Comparison of ENCODE assay signal across 30 cellular contexts in genomic region chr1:7565099-7565750, GRCh38.
"Had no signal": no experiment of that assay in that cellular context is flagged by ENCODE, and none has a peak within 500 bp of the region (broad histone marks: within the 10 kb centered on the region; RNA-seq: fewer than 3 reads in every experiment).

No MANE protein-coding gene starts in this region.

- H3K4me1 Mint-ChIP-seq: activated CD4-positive, alpha-beta T cell treated with anti-CD3 and anti-CD28 coated beads, Interleukin-2, amount 10 ng/mL, durations not matched to agents 24 days and 14 days; activated naive CD4-positive, alpha-beta T cell treated with anti-CD3 and anti-CD28 coated beads, Interleukin-2, amount 10 ng/mL, durations not matched to agents 7 days and 5 days; activated naive CD8-positive, alpha-beta T cell treated with anti-CD3 and anti-CD28 coated beads, Interleukin-2, amount 50 U/mL, for 24 hours had no signal

- H3K27me3 ChIP-seq: brain microvascular endothelial cell, MG63 had no signal

- H3K9me3 Mint-ChIP-seq: activated CD4-positive, alpha-beta T cell treated with anti-CD3 and anti-CD28 coated beads, Interleukin-2, amount 10 ng/mL, durations not matched to agents 24 days and 14 days; activated naive CD4-positive, alpha-beta T cell treated with anti-CD3 and anti-CD28 coated beads, Interleukin-2, amount 10 ng/mL, durations not matched to agents 7 days and 5 days; activated naive CD8-positive, alpha-beta T cell treated with anti-CD3 and anti-CD28 coated beads, Interleukin-2, amount 50 U/mL, for 24 hours; activated T-cell treated with anti-CD3 and anti-CD28 coated beads, Interleukin-2, amount 50 U/mL, for 24 hours; activated T-helper 2 cell treated with anti-CD3 and anti-CD28 coated beads, Interferon-gamma antibody, Interleukin-2, Interleukin-4, amounts not matched to agents 10 μg/mL and 5 μg/mL and 100 μg/mL, durations not matched to agents 14 hours and 24 hours and 36 hours had no signal

- H2AFZ ChIP-seq: PC-9 had no signal

- H3K9me3 ChIP-seq: MG63 had no signal

- H3K4me3 Mint-ChIP-seq: activated CD4-positive, alpha-beta T cell treated with anti-CD3 and anti-CD28 coated beads, Interleukin-2, amount 10 ng/mL, durations not matched to agents 24 days and 14 days; activated CD8-positive, alpha-beta T cell treated with anti-CD3 and anti-CD28 coated beads, Interleukin-2, amount 10 ng/mL, durations not matched to agents 7 days and 5 days; activated naive CD4-positive, alpha-beta T cell treated with anti-CD3 and anti-CD28 coated beads, Interleukin-2, amount 10 ng/mL, durations not matched to agents 7 days and 5 days; activated naive CD8-positive, alpha-beta T cell; activated naive CD8-positive, alpha-beta T cell treated with anti-CD3 and anti-CD28 coated beads, Interleukin-2, amount 50 U/mL, for 24 hours; activated T-cell treated with anti-CD3 and anti-CD28 coated beads, Interleukin-2, amount 50 U/mL, for 24 hours had no signal

- H3K36me3 ChIP-seq: brain microvascular endothelial cell, MG63, SJCRH30 had no signal

- DNase-seq: activated CD4-positive, alpha-beta T cell treated with anti-CD3 and anti-CD28 coated beads, Interleukin-2, amount 10 ng/mL, durations not matched to agents 24 days and 14 days; activated CD4-positive, alpha-beta T cell treated with anti-CD3 and anti-CD28 coated beads, Interleukin-2, amount 50 U/mL, for 4 hours; activated CD8-positive, alpha-beta T cell treated with anti-CD3 and anti-CD28 coated beads, Interleukin-2, amount 10 ng/mL, durations not matched to agents 7 days and 5 days; activated naive CD4-positive, alpha-beta T cell treated with anti-CD3 and anti-CD28 coated beads, Interleukin-2, amount 10 ng/mL, durations not matched to agents 7 days and 5 days; activated naive CD8-positive, alpha-beta T cell treated with anti-CD3 and anti-CD28 coated beads, Interleukin-2, amount 50 U/mL, for 24 hours; activated T-cell treated with anti-CD3 and anti-CD28 coated beads, Interleukin-2, amount 50 U/mL, for 24 hours; anterior cingulate cortex; brain microvascular endothelial cell; central memory CD4-positive, alpha-beta T cell; Kasumi-1; KG1; MG63; NCI-H1048; NCI-H1105 treated with DMSO at 0.1 percent for 48 hours; NCI-H1436; NCI-H1694 treated with DMSO at 0.1 percent for 48 hours; NCI-H2029; NCI-H510A; NCI-H526; NCI-H748 treated with DMSO at 0.1 percent for 48 hours; NK-92 treated with Interleukin-12 subunit alpha and Interleukin-12 subunit beta, amount 100 ng/mL, for 24 hours; PC-9; SHP77; SJCRH30; T1000 had no signal

- H3K27ac Mint-ChIP-seq: activated CD4-positive, alpha-beta T cell treated with anti-CD3 and anti-CD28 coated beads, Interleukin-2, amount 10 ng/mL, durations not matched to agents 24 days and 14 days; activated CD8-positive, alpha-beta T cell treated with anti-CD3 and anti-CD28 coated beads, Interleukin-2, amount 10 ng/mL, durations not matched to agents 7 days and 5 days; activated naive CD4-positive, alpha-beta T cell treated with anti-CD3 and anti-CD28 coated beads, Interleukin-2, amount 10 ng/mL, durations not matched to agents 7 days and 5 days; activated naive CD8-positive, alpha-beta T cell; activated naive CD8-positive, alpha-beta T cell treated with anti-CD3 and anti-CD28 coated beads, Interleukin-2, amount 50 U/mL, for 24 hours; activated T-cell treated with anti-CD3 and anti-CD28 coated beads, Interleukin-2, amount 50 U/mL, for 24 hours; activated T-helper 2 cell treated with anti-CD3 and anti-CD28 coated beads, Interferon-gamma antibody, Interleukin-2, Interleukin-4, amounts not matched to agents 10 μg/mL and 5 μg/mL and 100 μg/mL, durations not matched to agents 14 hours and 24 hours and 36 hours had no signal

- ATAC-seq: activated CD8-positive, alpha-beta T cell treated with anti-CD3 and anti-CD28 coated beads, Interleukin-2, amount 10 ng/mL, durations not matched to agents 7 days and 5 days; activated naive CD8-positive, alpha-beta T cell treated with anti-CD3 and anti-CD28 coated beads, Interleukin-2, amount 50 U/mL, for 24 hours had no signal

- H3K27me3 Mint-ChIP-seq: activated CD4-positive, alpha-beta T cell treated with anti-CD3 and anti-CD28 coated beads, Interleukin-2, amount 10 ng/mL, durations not matched to agents 24 days and 14 days; activated naive CD4-positive, alpha-beta T cell treated with anti-CD3 and anti-CD28 coated beads, Interleukin-2, amount 10 ng/mL, durations not matched to agents 7 days and 5 days; activated naive CD8-positive, alpha-beta T cell; activated naive CD8-positive, alpha-beta T cell treated with anti-CD3 and anti-CD28 coated beads, Interleukin-2, amount 50 U/mL, for 24 hours; activated T-cell treated with anti-CD3 and anti-CD28 coated beads, Interleukin-2, amount 50 U/mL, for 24 hours had no signal

- H3K4me2 ChIP-seq: PC-9 had no signal

- FAIRE-seq: RCC 7860 had no signal

- H3K4me1 ChIP-seq: SJCRH30 had no signal

- H3K36me3 Mint-ChIP-seq: activated naive CD4-positive, alpha-beta T cell treated with anti-CD3 and anti-CD28 coated beads, Interleukin-2, amount 10 ng/mL, durations not matched to agents 7 days and 5 days; activated naive CD8-positive, alpha-beta T cell had no signal

- H3K27ac ChIP-seq: brain microvascular endothelial cell, PC-9, RWPE1, SJCRH30, SK-N-MC had no signal

- H3K4me3 ChIP-seq: MG63, PC-9, SJCRH30, SK-N-MC had no signal
